Comparison of ENCODE assay signal across 25 cellular contexts in genomic region chr17:28702752-28703150, GRCh38. TPM values are rescaled to one million over a fixed set of nuclear protein-coding genes. Genes with fewer than 3 reads are reported as not detected.
A peak's percentile ranks its signal among the peaks of the same experiment; 100 is the strongest.
DNase-seq lines count a peak whose midpoint lies in the region; ATAC-seq, FAIRE-seq and TF ChIP-seq lines count a peak whose summit lies in the region.
"Had no signal": no experiment of that assay in that cellular context is flagged by ENCODE, and none has a peak within 500 bp of the region (broad histone marks: within the 10 kb centered on the region; RNA-seq: fewer than 3 reads in every experiment).

No MANE protein-coding gene starts in this region.

- H2BK20ac ChIP-seq in H1 (ENCODE audit: low read length) = no peak overlapping the region

- H3K23ac ChIP-seq in H1 (ENCODE audit: insufficient read length) = no peak overlapping the region

- H3K36me3 ChIP-seq in H1 (ENCODE audit: control insufficient read depth in 2 of 4, insufficient read depth in 4 of 4, low read length in 3 of 4) = peaks cover 30 to 55% (median 49%) of the 10 kb centered on the region in 4 experiments
- H3K36me3 ChIP-seq: uterus had no signal

- no peak overlapping the region for H3K4me2 ChIP-seq in H1 (ENCODE audit: insufficient read depth in 1 of 2, low read depth in 2 of 2, low read length in 2 of 2)
- H3K4me2 ChIP-seq: PC-9 had no signal

- H3K79me2 ChIP-seq in H1 (ENCODE audit: control insufficient read depth in 1 of 2, insufficient read depth in 2 of 2, low read length in 2 of 2) = no peaks in the 10 kb centered on the region

- no peaks in the 10 kb centered on the region for H3K27me3 ChIP-seq in H1 (replicated peaks in 1 of 4; ENCODE audit: control insufficient read depth in 3 of 4, extremely low read depth in 1 of 4, insufficient read depth in 3 of 4, low read length in 3 of 4)
- H3K27me3 ChIP-seq: left lung, uterus had no signal

- intact Hi-C loops in Right ventricle myocardium inferior (cut with DNase I) (no loop called here), cardiac septum (cut with DNase I) (no loop called here)

- no peaks in the 10 kb centered on the region for H3K9me3 ChIP-seq in H1 (ENCODE audit: insufficient read depth in 2 of 2, low read depth in 1 of 2, low read length in 1 of 2)
- H3K9me3 ChIP-seq: left lung, uterus had no signal

- no peak overlapping the region for H4K91ac ChIP-seq in H1 (replicated peaks; ENCODE audit: insufficient read length, low read length)

- peak; percentile 13 for DNase-seq in Right ventricle myocardium inferior (ENCODE audit: missing footprints)
- DNase-seq in cardiac septum (ENCODE audit: low spot score) = no peak
- no peak for DNase-seq in H1 (ENCODE audit: low read depth in 1 of 2, low spot score in 2 of 2)
- peak in 3 of 49 donors; percentile 30 to 49 (median 40) for DNase-seq in substantia nigra (lab: John Stamatoyannopoulos, UW)
- DNase-seq in HCEC 1CT = no peak
- DNase-seq in NCI-H510A (lab: John Stamatoyannopoulos, UW) = no peak
- DNase-seq: activated B cell treated with CpG ODN at 0.5 μM for 24 hours; activated CD4-positive, alpha-beta memory T cell treated with anti-CD3 and anti-CD28 coated beads for 36 hours; activated effector memory CD4-positive, alpha-beta T cell treated with anti-CD3 and anti-CD28 coated beads, Interleukin-2, amount 50 U/mL, for 16 hours; amniotic stem cell; Calu3; dermis blood vessel endothelial cell; DND-41; left lung; NCI-H1694; NCI-H510A treated with DMSO at 0.1 percent for 48 hours; NK-92 treated with Interleukin-12 subunit alpha and Interleukin-12 subunit beta, amount 100 ng/mL, for 24 hours; PC-9; SHP77; stimulated activated naive CD8-positive, alpha-beta T cell treated with anti-CD3 and anti-CD28 coated beads, Interleukin-15, Interleukin-2, amounts not matched to agents 100 U/mL and 50 U/mL, for 24 hours; T1000; uterus had no signal

- TF ChIP-seq CTCF in VCaP (conservative IDR thresholded peaks at IDR 0.05) (no peak), H1 (IDR thresholded peaks at IDR 0.05; ENCODE audit: control extremely low read depth in 1 of 3, insufficient read depth in 1 of 3, low read depth in 1 of 3, low read length in 3 of 3) (no peak)

- no peak for ATAC-seq in Right ventricle myocardium inferior
- ATAC-seq in GM21576 (IDR thresholded peaks at IDR 0.05; ENCODE audit: unreplicated experiment) = no peak
- ATAC-seq: left lung; stimulated activated naive CD8-positive, alpha-beta T cell treated with anti-CD3 and anti-CD28 coated beads, Interleukin-15, Interleukin-2, amounts not matched to agents 100 U/mL and 50 U/mL, for 24 hours had no signal

- no peak overlapping the region for H2AFZ ChIP-seq in H1 (ENCODE audit: low read length)
- H2AFZ ChIP-seq: PC-9 had no signal

- H3K56ac ChIP-seq in H1 (replicated peaks; ENCODE audit: insufficient read length, low read depth, low read length) = no peak overlapping the region

- no peak overlapping the region for H2BK15ac ChIP-seq in H1 (ENCODE audit: low read length)

- no peak for TF ChIP-seq EP300 in H1 (IDR thresholded peaks at IDR 0.05; ENCODE audit: borderline replicate concordance in 1 of 2, low read depth in 2 of 2, low read length in 2 of 2)

- CTCF ChIA-PET in H1 (lab: Charles Lee; ENCODE audit: partially characterized antibody) = interaction anchor here (0.7 to 2.5 kb wide), 6 partner anchors 34 to 284 kb away, joined by 3 to 9 read pairs (median 4); no protein-coding TSS in a partner anchor

- WGBS in H1 (ENCODE audit: extremely low coverage in 1 of 2, insufficient coverage in 1 of 2, insufficient read length in 1 of 2, insufficient replicate concordance in 2 of 2, low coverage in 1 of 2, low lambda C conversion rate in 2 of 2, missing lambda C conversion rate in 1 of 2), 2 experiments = 79% methylated on average over 3 of the region's 3 CpGs; no CpG with 5 or more reads in 1 of the 2 experiments

- H4K20me1 ChIP-seq in H1 (replicated peaks in 1 of 2; ENCODE audit: control insufficient read depth in 1 of 2, insufficient read depth in 2 of 2, low read length in 2 of 2) = peaks cover 10 to 24% of the 10 kb centered on the region in 2 experiments

- H4K5ac ChIP-seq in H1 (ENCODE audit: insufficient read length, low read depth, low read length) = no peak overlapping the region

- H3K4me3 ChIP-seq in H1 (ENCODE audit: extremely low read depth in 1 of 4, insufficient read depth in 2 of 4, low read depth in 3 of 4, low read length in 4 of 4) = no peak overlapping the region
- H3K4me3 ChIP-seq: left lung, PC-9, uterus had no signal

- no peaks in the 10 kb centered on the region for H3K79me1 ChIP-seq in H1 (ENCODE audit: low read depth, low read length)

- H3K4ac ChIP-seq in H1 (replicated peaks; ENCODE audit: insufficient read length, low read depth, low read length) = no peak overlapping the region

- H3K14ac ChIP-seq in H1 (ENCODE audit: insufficient read length) = no peak overlapping the region

- H3K18ac ChIP-seq in H1 (ENCODE audit: extremely low read depth, low read length) = no peak overlapping the region

- POLR2A ChIA-PET in H1 (lab: Charles Lee; ENCODE audit: partially characterized antibody) = interaction anchor here (0.9 to 4.8 kb wide), 14 partner anchors 8 to 92 kb away, joined by 3 to 47 read pairs (median 6); partner anchors contain the start of genes PROCA1 and RPL23A

- TF ChIP-seq POLR2A in H1 (IDR thresholded peaks at IDR 0.05; ENCODE audit: control extremely low read depth in 1 of 2, low read depth in 2 of 2, low read length in 2 of 2) = no peak

- H3K23me2 ChIP-seq in H1 (ENCODE audit: low read depth, low read length) = no peaks in the 10 kb centered on the region

- no peak for TF ChIP-seq RAD21 in H1 (IDR thresholded peaks at IDR 0.05 in 1 of 2, conservative IDR thresholded peaks at IDR 0.05 in 1 of 2; ENCODE audit: low read depth in 2 of 2, low read length in 2 of 2)

- H2BK120ac ChIP-seq in H1 (replicated peaks; ENCODE audit: low read depth, low read length) = no peak overlapping the region

- FAIRE-seq in H1 (lab: Jason Lieb, UNC) = no peak
- FAIRE-seq: endothelial cell of umbilical vein had no signal

- H2BK12ac ChIP-seq in H1 (ENCODE audit: low read depth, low read length) = no peak overlapping the region

- no peak overlapping the region for H3K9ac ChIP-seq in H1 (replicated peaks in 1 of 4; ENCODE audit: extremely low read depth in 1 of 4, low read depth in 3 of 4, low read length in 3 of 4)

- no peak overlapping the region for H2AK5ac ChIP-seq in H1 (ENCODE audit: low read depth, low read length)

- no peak overlapping the region for H4K8ac ChIP-seq in H1 (ENCODE audit: extremely low read depth, insufficient read depth, low read length)

- H3K27ac ChIP-seq in VCaP = peak overlapping the region; percentile 74
- H3K27ac ChIP-seq in H1 (ENCODE audit: low read depth, low read length) = peak overlapping the region; percentile 19; the same call in 1 of the 2 replicates
- peak overlapping the region; percentile 78 for H3K27ac ChIP-seq in substantia nigra (ENCODE audit: low read depth, low read length, poor library complexity, severe bottlenecking)
- H3K27ac ChIP-seq: left lung, PC-9, uterus had no signal

- peak overlapping the region; percentile 13; the same call in 1 of the 2 replicates for H2BK5ac ChIP-seq in H1 (ENCODE audit: low read depth, low read length)

- peaks cover 0 to 11% (median 4%) of the 10 kb centered on the region in 4 experiments; a peak in 4 of 7 replicates for H3K4me1 ChIP-seq in H1 (replicated peaks in 1 of 4; ENCODE audit: control insufficient read depth in 3 of 4, insufficient read depth in 4 of 4, low read length in 3 of 4)
- H3K4me1 ChIP-seq: left lung, uterus had no signal

RNA-seq across cellular contexts. Expression of gene PROCA1, which starts 8.9 kb away (rescaled TPM):
- total RNA-seq in Right ventricle myocardium inferior (0.73 TPM), cardiac septum (2.0 TPM)
- 17.8 and 21.2 TPM in 2 replicates for total RNA-seq in H1 (2021; fragmentation: NEBNext Ultra II Directional; extraction: Animal tissue kit (Norgen Biotek cat#: 25700))
- 26.3 and 42.3 TPM in 2 replicates for polyA plus RNA-seq in H1 (2011; rRNA removed)
- polyA plus RNA-seq in H1 (2011; cell fraction: cytosol; rRNA removed) = 47.1 TPM
- polyA plus RNA-seq in H1 (2011; cell fraction: nucleus; rRNA removed) = 78.8 TPM
- polyA plus RNA-seq in H1 (2012, experiment 1 of 2) = 21.7 to 36.5 TPM (median 29.5 TPM) in 4 replicates
- polyA plus RNA-seq in H1 (2012, experiment 2 of 2) = 9.9 TPM
- 33.5 TPM for polyA plus RNA-seq in H1 (2013, experiment 1 of 2)
- polyA plus RNA-seq in H1 (2013, experiment 2 of 2) = 30.2 TPM
- 8.5 and 15.4 TPM in 2 replicates for polyA minus RNA-seq in H1 (2011; rRNA and poly(A)+ RNA removed)
- 7.4 TPM for polyA minus RNA-seq in H1 (2011; cell fraction: cytosol; rRNA and poly(A)+ RNA removed)
- 19.6 TPM for polyA minus RNA-seq in H1 (2011; cell fraction: nucleus; rRNA and poly(A)+ RNA removed)

RNA-seq across cellular contexts. Expression of gene RAB34, which starts 14.9 kb away (rescaled TPM):
- total RNA-seq in Right ventricle myocardium inferior (16.2 TPM), cardiac septum (15.3 TPM)
- total RNA-seq in H1 (2021; fragmentation: NEBNext Ultra II Directional; extraction: Animal tissue kit (Norgen Biotek cat#: 25700)) = 236 and 237 TPM in 2 replicates
- polyA plus RNA-seq in H1 (2011; rRNA removed) = 305 and 317 TPM in 2 replicates
- polyA plus RNA-seq in H1 (2011; cell fraction: cytosol; rRNA removed) = 271 TPM
- 400 TPM for polyA plus RNA-seq in H1 (2011; cell fraction: nucleus; rRNA removed)
- polyA plus RNA-seq in H1 (2012, experiment 1 of 2) = 251 to 292 TPM (median 264 TPM) in 4 replicates
- polyA plus RNA-seq in H1 (2012, experiment 2 of 2) = 494 TPM
- 193 TPM for polyA plus RNA-seq in H1 (2013, experiment 1 of 2)
- 187 TPM for polyA plus RNA-seq in H1 (2013, experiment 2 of 2)
- polyA minus RNA-seq in H1 (2011; rRNA and poly(A)+ RNA removed) = 277 and 302 TPM in 2 replicates
- polyA minus RNA-seq in H1 (2011; cell fraction: cytosol; rRNA and poly(A)+ RNA removed) = 114 TPM
- 81.9 TPM for polyA minus RNA-seq in H1 (2011; cell fraction: nucleus; rRNA and poly(A)+ RNA removed)

RNA-seq across cellular contexts. Expression of gene RPL23A, which starts 17.0 kb away (rescaled TPM):
- 945 TPM for total RNA-seq in Right ventricle myocardium inferior
- total RNA-seq in cardiac septum = 725 TPM
- 2,145 and 2,163 TPM in 2 replicates for total RNA-seq in H1 (2021; fragmentation: NEBNext Ultra II Directional; extraction: Animal tissue kit (Norgen Biotek cat#: 25700))
- 884 and 1,227 TPM in 2 replicates for polyA plus RNA-seq in H1 (2011; rRNA removed)
- 1,258 TPM for polyA plus RNA-seq in H1 (2011; cell fraction: cytosol; rRNA removed)
- 306 TPM for polyA plus RNA-seq in H1 (2011; cell fraction: nucleus; rRNA removed)
- polyA plus RNA-seq in H1 (2012, experiment 1 of 2) = 2,135 to 2,354 TPM (median 2,206 TPM) in 4 replicates
- 1,447 TPM for polyA plus RNA-seq in H1 (2012, experiment 2 of 2)
- 3,898 TPM for polyA plus RNA-seq in H1 (2013, experiment 1 of 2)
- 3,934 TPM for polyA plus RNA-seq in H1 (2013, experiment 2 of 2)
- 698 and 961 TPM in 2 replicates for polyA minus RNA-seq in H1 (2011; rRNA and poly(A)+ RNA removed)
- polyA minus RNA-seq in H1 (2011; cell fraction: cytosol; rRNA and poly(A)+ RNA removed) = 469 TPM
- polyA minus RNA-seq in H1 (2011; cell fraction: nucleus; rRNA and poly(A)+ RNA removed) = 493 TPM

RNA-seq across cellular contexts. Expression of gene TLCD1, which starts 23.3 kb away (rescaled TPM):
- total RNA-seq in Right ventricle myocardium inferior (2.4 TPM), cardiac septum (2.4 TPM)
- 40.7 and 45.3 TPM in 2 replicates for total RNA-seq in H1 (2021; fragmentation: NEBNext Ultra II Directional; extraction: Animal tissue kit (Norgen Biotek cat#: 25700))
- polyA plus RNA-seq in H1 (2011; rRNA removed) = 101 and 128 TPM in 2 replicates
- polyA plus RNA-seq in H1 (2011; cell fraction: cytosol; rRNA removed) = 68.5 TPM
- polyA plus RNA-seq in H1 (2011; cell fraction: nucleus; rRNA removed) = 49.5 TPM
- 52.1 to 60.3 TPM (median 56.3 TPM) in 4 replicates for polyA plus RNA-seq in H1 (2012, experiment 1 of 2)
- polyA plus RNA-seq in H1 (2012, experiment 2 of 2) = 75.5 TPM
- 78.2 TPM for polyA plus RNA-seq in H1 (2013, experiment 1 of 2)
- 86.3 TPM for polyA plus RNA-seq in H1 (2013, experiment 2 of 2)
- 56.0 and 64.2 TPM in 2 replicates for polyA minus RNA-seq in H1 (2011; rRNA and poly(A)+ RNA removed)
- 19.7 TPM for polyA minus RNA-seq in H1 (2011; cell fraction: cytosol; rRNA and poly(A)+ RNA removed)
- polyA minus RNA-seq in H1 (2011; cell fraction: nucleus; rRNA and poly(A)+ RNA removed) = 40.5 TPM

RNA-seq across cellular contexts. Expression of gene NEK8, which starts 25.8 kb away (rescaled TPM):
- total RNA-seq in Right ventricle myocardium inferior = 0.60 TPM
- 0.78 TPM for total RNA-seq in cardiac septum
- total RNA-seq in H1 (2021; fragmentation: NEBNext Ultra II Directional; extraction: Animal tissue kit (Norgen Biotek cat#: 25700)) = 14.9 and 16.8 TPM in 2 replicates
- 23.3 and 23.4 TPM in 2 replicates for polyA plus RNA-seq in H1 (2011; rRNA removed)
- 30.0 TPM for polyA plus RNA-seq in H1 (2011; cell fraction: cytosol; rRNA removed)
- 57.5 TPM for polyA plus RNA-seq in H1 (2011; cell fraction: nucleus; rRNA removed)
- polyA plus RNA-seq in H1 (2012, experiment 1 of 2) = 19.9 to 22.9 TPM (median 20.6 TPM) in 4 replicates
- 12.2 TPM for polyA plus RNA-seq in H1 (2012, experiment 2 of 2)
- polyA plus RNA-seq in H1 (2013, experiment 1 of 2) = 12.7 TPM
- 10.6 TPM for polyA plus RNA-seq in H1 (2013, experiment 2 of 2)
- 57.7 and 64.5 TPM in 2 replicates for polyA minus RNA-seq in H1 (2011; rRNA and poly(A)+ RNA removed)
- polyA minus RNA-seq in H1 (2011; cell fraction: cytosol; rRNA and poly(A)+ RNA removed) = 11.2 TPM
- polyA minus RNA-seq in H1 (2011; cell fraction: nucleus; rRNA and poly(A)+ RNA removed) = 46.1 TPM

Comparison
In these comparisons a context has a peak if more than half of its experiments do, and no peak if none do; other contexts are left out.
1. H3K27ac ChIP-seq: peak in every context shown above with its lines; median percentile 78 in substantia nigra; 74 in VCaP; 19 in H1.
2. RNA of gene RAB34, which starts 14.9 kb away (total RNA-seq): 236 to 237 TPM in H1; 16.2 TPM in Right ventricle myocardium inferior (single experiment) and 15.3 TPM in cardiac septum (single experiment); every median in the first group is over 10 times any median in the second.